ENCODE assay signal across 8 cellular contexts in the genomic region with DNA sequence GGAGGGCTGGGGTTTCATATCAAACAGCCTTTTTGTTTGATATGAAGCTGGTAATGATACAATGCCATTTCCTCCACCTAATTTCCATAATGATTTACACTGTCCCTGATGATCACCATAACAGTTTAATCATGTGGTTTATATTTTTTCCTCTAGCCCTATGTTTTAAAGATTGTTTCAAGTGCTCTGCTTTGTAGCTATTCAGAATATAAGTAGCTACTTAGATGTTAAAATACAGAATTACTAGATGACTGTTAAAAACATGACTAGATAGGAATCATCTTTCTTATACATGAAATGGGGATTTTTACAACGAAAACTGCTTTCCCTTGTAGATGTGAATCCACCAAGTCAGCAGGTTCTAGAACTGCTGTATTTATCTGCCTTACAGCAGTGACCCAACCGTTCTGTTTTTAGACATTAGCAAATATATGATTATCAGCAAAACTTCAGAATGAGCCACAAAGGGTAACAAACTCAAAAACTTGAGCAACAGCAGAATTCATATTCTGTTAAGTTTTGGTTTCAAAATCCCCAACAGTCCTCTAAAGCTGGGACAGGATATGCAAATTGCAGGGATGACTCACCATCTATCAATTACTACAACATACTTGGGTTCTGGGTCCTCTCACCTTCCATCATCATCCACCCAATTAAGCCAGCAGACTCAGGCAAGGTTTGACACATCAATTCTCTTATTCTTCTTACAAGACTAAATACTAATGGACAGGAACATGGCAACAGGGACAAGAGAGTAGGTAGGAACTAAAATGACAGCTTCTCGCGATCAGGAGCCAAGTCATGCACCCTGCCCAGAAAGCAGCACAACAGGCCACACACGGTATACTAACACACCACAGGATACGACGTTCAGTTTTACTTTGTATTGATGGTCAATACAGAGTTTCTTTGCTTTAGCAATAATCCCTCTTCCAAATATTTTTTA.
DNase-seq lines count a peak whose midpoint lies in the region; ATAC-seq, FAIRE-seq and TF ChIP-seq lines count a peak whose summit lies in the region.

No MANE protein-coding gene starts in this region.

- peak; percentile 61 for DNase-seq in CD1c-positive myeloid dendritic cell (ENCODE audit: extremely low spot score)
- DNase-seq in GM19239 (ENCODE audit: insufficient read length, low spot score), result peak; percentile 62
- DNase-seq in T follicular helper cell (ENCODE audit: low read depth), result peak; percentile 32
- DNase-seq in erythroblast (lab: John Stamatoyannopoulos, UW), result peak; percentile 73 to 88
- peak; percentile 77 for DNase-seq in renal cortical epithelial cell (ENCODE audit: low read depth)
- DNase-seq in NCI-H2196 treated with DMSO at 0.1 percent for 48 hours (lab: John Stamatoyannopoulos, UW; ENCODE audit: unreplicated experiment), result no peak
- DNase-seq in NCI-H226, result no peak

- ATAC-seq in HG03108 (IDR thresholded peaks at IDR 0.05; ENCODE audit: unreplicated experiment), result peak; percentile 81

- TF ChIP-seq POLR2A in erythroblast (IDR thresholded peaks at IDR 0.05; ENCODE audit: low read length), result no peak

- peak; percentile 96 for FAIRE-seq in GM19239 (lab: Jason Lieb, UNC)

Comparison
In these comparisons a context has a peak if more than half of its experiments do, and no peak if none do; other contexts are left out.
1. DNase-seq: peak in CD1c-positive myeloid dendritic cell (single experiment), GM19239 (single experiment), T follicular helper cell (single experiment), erythroblast (2 of 2) and renal cortical epithelial cell (single experiment); none in NCI-H2196 treated with DMSO at 0.1 percent for 48 hours (single experiment) and NCI-H226 (single experiment).